9 cellular contexts compared by ENCODE assay signal in the genomic region with DNA sequence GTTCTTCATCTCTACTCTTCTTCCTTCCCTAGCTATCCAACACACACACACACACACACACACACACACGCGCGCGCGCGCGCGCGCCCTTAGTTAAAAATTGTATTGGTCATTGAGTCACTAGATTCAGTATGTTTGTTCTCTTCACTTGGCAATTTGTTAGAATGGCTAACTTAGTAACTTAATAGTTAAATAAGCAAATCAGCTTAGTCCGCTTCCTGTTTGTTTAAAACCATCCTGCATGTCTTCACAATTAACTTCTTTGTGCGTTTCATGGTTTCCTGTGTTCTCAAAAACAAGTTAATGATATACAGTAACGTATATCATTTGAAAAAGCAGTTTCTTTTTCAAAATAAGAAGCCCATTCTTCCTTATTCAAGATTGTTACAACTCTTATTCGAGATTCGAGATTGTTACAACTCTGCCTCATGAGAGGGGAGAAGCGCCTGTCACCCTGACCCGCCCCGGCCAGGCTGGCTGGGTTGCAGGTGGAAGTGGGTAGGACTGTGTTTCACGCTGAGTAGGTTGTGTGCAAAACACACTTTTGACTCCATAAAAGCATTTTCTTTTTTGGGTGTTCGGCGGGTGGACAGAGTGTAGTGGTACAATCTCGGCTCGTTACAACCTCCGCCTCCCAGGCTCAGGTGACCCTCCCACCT. TPM values are rescaled to one million over a fixed set of nuclear protein-coding genes. Genes with fewer than 3 reads are reported as not detected.
DNase-seq lines count a peak whose midpoint lies in the region; ATAC-seq and TF ChIP-seq lines count a peak whose summit lies in the region.
"Had no signal": no experiment of that assay in that cellular context is flagged by ENCODE, and none has a peak within 500 bp of the region (broad histone marks: within the 10 kb centered on the region; RNA-seq: fewer than 3 reads in every experiment).

No MANE protein-coding gene starts in this region.

- H3K9me3 ChIP-seq in BLaER1 = no peaks in the 10 kb centered on the region; the same call in 1 of the 2 replicates

- peaks cover 11% of the 10 kb centered on the region for H3K4me1 Mint-ChIP-seq in T-helper 2 cell treated with Interferon-gamma antibody and Interleukin-4, amounts not matched to agents 5 μg/mL and 100 μg/mL, for 36 hours (ENCODE audit: low read depth)
- no peaks in the 10 kb centered on the region for H3K4me1 Mint-ChIP-seq in HFFc6 (ENCODE audit: low read depth)

- H3K36me3 ChIP-seq in BLaER1 = peaks cover 50% of the 10 kb centered on the region

- H3K36me3 Mint-ChIP-seq in T-helper 2 cell treated with Interferon-gamma antibody and Interleukin-4, amounts not matched to agents 5 μg/mL and 100 μg/mL, for 36 hours (ENCODE audit: low read depth) = peaks cover 7% of the 10 kb centered on the region
- H3K36me3 Mint-ChIP-seq in HFFc6 (ENCODE audit: low read depth) = no peaks in the 10 kb centered on the region

- no peak overlapping the region for H3K9ac ChIP-seq in BLaER1

- DNase-seq in T-helper 2 cell treated with Interferon-gamma antibody and Interleukin-4, amounts not matched to agents 5 μg/mL and 100 μg/mL, for 36 hours (ENCODE audit: low spot score) = no peak
- DNase-seq in epithelial cell of proximal tubule (ENCODE audit: low read depth) (peak; percentile 87), putamen (ENCODE audit: low spot score) (no peak), iPS-NIHi7 (ENCODE audit: extremely low spot score) (no peak), NOMO-1 treated with dmso at 0.1 percent for 144 hours (lab: John Stamatoyannopoulos, UW; ENCODE audit: unreplicated experiment) (no peak), HFFc6 (no peak)
- DNase-seq: C1 segment of cervical spinal cord had no signal

- H3K4me3 ChIP-seq in BLaER1 (no peak overlapping the region), epithelial cell of proximal tubule (ENCODE audit: low read depth, low read length) (peak overlapping the region; percentile 2)

- no peaks in the 10 kb centered on the region for H3K27me3 ChIP-seq in BLaER1

- H4K20me1 ChIP-seq in BLaER1 = no peaks in the 10 kb centered on the region

- no peaks in the 10 kb centered on the region for H3K9me3 Mint-ChIP-seq in T-helper 2 cell treated with Interferon-gamma antibody and Interleukin-4, amounts not matched to agents 5 μg/mL and 100 μg/mL, for 36 hours
- no peaks in the 10 kb centered on the region for H3K9me3 Mint-ChIP-seq in HFFc6

- H3K4me3 Mint-ChIP-seq in T-helper 2 cell treated with Interferon-gamma antibody and Interleukin-4, amounts not matched to agents 5 μg/mL and 100 μg/mL, for 36 hours = peak overlapping the region; percentile 69
- H3K4me3 Mint-ChIP-seq in HFFc6 = no peak overlapping the region

- peak; percentile 60 for ATAC-seq in GM19467 (IDR thresholded peaks at IDR 0.05; ENCODE audit: unreplicated experiment)

- H3K4me2 ChIP-seq in BLaER1 = peak overlapping the region; percentile 8; the same call in 1 of the 2 replicates

- no peaks in the 10 kb centered on the region for H3K27me3 Mint-ChIP-seq in T-helper 2 cell treated with Interferon-gamma antibody and Interleukin-4, amounts not matched to agents 5 μg/mL and 100 μg/mL, for 36 hours (ENCODE audit: low read depth)
- H3K27me3 Mint-ChIP-seq in HFFc6 (ENCODE audit: insufficient read depth) = no peaks in the 10 kb centered on the region; the same call in 1 of the 2 replicates

- TF ChIP-seq CTCF in epithelial cell of proximal tubule (conservative IDR thresholded peaks at IDR 0.05; ENCODE audit: low read depth, low read length) (no peak), HFFc6 (IDR thresholded peaks at IDR 0.05) (no peak)

- peaks cover 24% of the 10 kb centered on the region for H3K4me1 ChIP-seq in BLaER1

- H3K27ac Mint-ChIP-seq in T-helper 2 cell treated with Interferon-gamma antibody and Interleukin-4, amounts not matched to agents 5 μg/mL and 100 μg/mL, for 36 hours = peak overlapping the region; percentile 83
- no peak overlapping the region for H3K27ac Mint-ChIP-seq in HFFc6

- H3K27ac ChIP-seq in BLaER1 = no peak overlapping the region

RNA-seq across cellular contexts. Expression of gene CNNM3, which starts 9.5 kb away (rescaled TPM):
- total RNA-seq in epithelial cell of proximal tubule = 8.2 and 10.6 TPM in 2 replicates
- total RNA-seq in HFFc6 (2021; fragmentation: NEBNext Ultra II Directional; extraction: Animal tissue kit (Norgen Biotek cat#: 25700)) = 1 to 10 TPM; 6.3 to 10.0 (median 8.5) TPM

RNA-seq across cellular contexts. Expression of gene ANKRD23, which starts 37.2 kb away (rescaled TPM):
- total RNA-seq in epithelial cell of proximal tubule = 0.22 and 1.1 TPM in 2 replicates
- 1 to 10 TPM in 4 of 6 experiments, under 1 TPM in 2; 0.71 to 1.8 (median 1.3) TPM for total RNA-seq in HFFc6 (2021; fragmentation: NEBNext Ultra II Directional; extraction: Animal tissue kit (Norgen Biotek cat#: 25700))

RNA-seq across cellular contexts. Expression of gene CNNM4, which starts 45.9 kb away (rescaled TPM):
- total RNA-seq in epithelial cell of proximal tubule = 5.7 and 9.0 TPM in 2 replicates
- total RNA-seq in HFFc6 (2021; fragmentation: NEBNext Ultra II Directional; extraction: Animal tissue kit (Norgen Biotek cat#: 25700)) = 1 to 10 TPM; 4.4 to 5.4 (median 5.1) TPM

RNA-seq across cellular contexts. Expression of gene ANKRD39, which starts 51.2 kb away (rescaled TPM):
- 31.9 and 54.8 TPM in 2 replicates for total RNA-seq in epithelial cell of proximal tubule
- 10 to 100 TPM; 14.7 to 16.3 (median 15.3) TPM for total RNA-seq in HFFc6 (2021; fragmentation: NEBNext Ultra II Directional; extraction: Animal tissue kit (Norgen Biotek cat#: 25700))
